Comparison of ENCODE assay signal across 16 cellular contexts in the genomic region with DNA sequence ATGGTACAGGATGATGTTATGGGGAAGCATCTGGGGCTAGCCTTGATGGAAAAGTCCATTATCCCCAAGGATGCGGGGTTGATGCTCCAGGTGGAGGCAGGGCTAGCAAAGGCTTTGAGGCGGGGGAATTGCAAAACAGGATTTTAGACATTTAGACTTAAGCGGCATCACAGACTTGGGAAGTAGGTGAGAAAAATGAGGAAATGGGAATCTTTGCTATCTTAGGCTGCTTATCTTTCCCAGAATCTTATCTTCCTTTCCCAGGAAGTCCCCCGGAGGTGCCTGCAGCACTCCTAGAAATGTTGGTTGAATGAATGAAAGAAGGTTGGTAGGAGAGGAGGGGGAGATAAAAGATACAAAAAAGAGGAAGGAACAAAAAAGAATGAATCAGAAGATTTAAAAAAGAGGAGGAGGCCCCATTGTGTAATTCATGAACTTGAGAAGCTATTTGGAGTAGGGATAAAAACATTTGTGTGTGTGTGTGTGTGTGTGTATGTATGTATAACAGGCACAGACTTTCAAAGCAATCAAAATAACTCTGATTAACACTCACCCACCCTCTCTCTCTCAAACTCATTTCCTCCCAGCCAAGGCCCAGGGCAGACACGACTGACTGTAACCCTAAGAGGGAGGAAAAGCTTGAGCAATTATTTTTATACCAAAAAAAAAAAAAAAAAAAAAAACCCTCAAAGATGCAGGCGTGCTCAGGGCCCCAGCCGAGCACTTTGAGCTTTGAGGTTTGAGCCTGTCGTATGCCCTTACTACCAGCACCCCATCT.
DNase-seq lines count a peak whose midpoint lies in the region; ATAC-seq and TF ChIP-seq lines count a peak whose summit lies in the region.
"Had no signal": no experiment of that assay in that cellular context is flagged by ENCODE, and none has a peak within 500 bp of the region (broad histone marks: within the 10 kb centered on the region; RNA-seq: fewer than 3 reads in every experiment).

No MANE protein-coding gene starts in this region.

- H3K27ac Mint-ChIP-seq in type B pancreatic cell: peak overlapping the region; percentile 28

- TF ChIP-seq CTCF in type B pancreatic cell (conservative IDR thresholded peaks at IDR 0.05): no peak

- no peaks in the 10 kb centered on the region for H3K9me3 Mint-ChIP-seq in type B pancreatic cell

- no peak for ATAC-seq in GM19035 (IDR thresholded peaks at IDR 0.05; ENCODE audit: unreplicated experiment)
- ATAC-seq: left ventricle myocardium superior had no signal

- peak; percentile 27 for DNase-seq in HCEC 1CT
- DNase-seq in fibroblast of the conjunctiva (ENCODE audit: low read depth): peak; percentile 18
- no peak for DNase-seq in type B pancreatic cell (ENCODE audit: extremely low spot score, unreplicated experiment)
- DNase-seq in stimulated activated naive CD4-positive, alpha-beta T cell treated with Interleukin-2 at 50 U/mL for 16 hours (lab: John Stamatoyannopoulos, UW): no peak
- DNase-seq in NCI-H2196 (lab: John Stamatoyannopoulos, UW; ENCODE audit: unreplicated experiment): no peak
- DNase-seq: activated CD4-positive, alpha-beta T cell treated with anti-CD3 and anti-CD28 coated beads for 1 hour; activated gamma-delta T cell treated with Interleukin-2 at 50 U/mL for 16 hours; DMS 273 treated with DMSO at 0.1 percent for 48 hours; H7; Karpas-422; left ventricle myocardium superior; NCI-H345; occipital lobe; sigmoid colon had no signal

- peaks cover 3% of the 10 kb centered on the region for H3K27me3 Mint-ChIP-seq in type B pancreatic cell

- H3K36me3 Mint-ChIP-seq in type B pancreatic cell: no peaks in the 10 kb centered on the region

- H3K4me3 Mint-ChIP-seq in type B pancreatic cell: no peak overlapping the region

- H3K4me1 Mint-ChIP-seq in type B pancreatic cell (ENCODE audit: unreplicated experiment): peaks cover 54% of the 10 kb centered on the region

TF ChIP-seq in PFSK-1, 5 proteins besides CTCF, POLR2A, EP300 and RAD21:
- TF ChIP-seq, protein P1, sequence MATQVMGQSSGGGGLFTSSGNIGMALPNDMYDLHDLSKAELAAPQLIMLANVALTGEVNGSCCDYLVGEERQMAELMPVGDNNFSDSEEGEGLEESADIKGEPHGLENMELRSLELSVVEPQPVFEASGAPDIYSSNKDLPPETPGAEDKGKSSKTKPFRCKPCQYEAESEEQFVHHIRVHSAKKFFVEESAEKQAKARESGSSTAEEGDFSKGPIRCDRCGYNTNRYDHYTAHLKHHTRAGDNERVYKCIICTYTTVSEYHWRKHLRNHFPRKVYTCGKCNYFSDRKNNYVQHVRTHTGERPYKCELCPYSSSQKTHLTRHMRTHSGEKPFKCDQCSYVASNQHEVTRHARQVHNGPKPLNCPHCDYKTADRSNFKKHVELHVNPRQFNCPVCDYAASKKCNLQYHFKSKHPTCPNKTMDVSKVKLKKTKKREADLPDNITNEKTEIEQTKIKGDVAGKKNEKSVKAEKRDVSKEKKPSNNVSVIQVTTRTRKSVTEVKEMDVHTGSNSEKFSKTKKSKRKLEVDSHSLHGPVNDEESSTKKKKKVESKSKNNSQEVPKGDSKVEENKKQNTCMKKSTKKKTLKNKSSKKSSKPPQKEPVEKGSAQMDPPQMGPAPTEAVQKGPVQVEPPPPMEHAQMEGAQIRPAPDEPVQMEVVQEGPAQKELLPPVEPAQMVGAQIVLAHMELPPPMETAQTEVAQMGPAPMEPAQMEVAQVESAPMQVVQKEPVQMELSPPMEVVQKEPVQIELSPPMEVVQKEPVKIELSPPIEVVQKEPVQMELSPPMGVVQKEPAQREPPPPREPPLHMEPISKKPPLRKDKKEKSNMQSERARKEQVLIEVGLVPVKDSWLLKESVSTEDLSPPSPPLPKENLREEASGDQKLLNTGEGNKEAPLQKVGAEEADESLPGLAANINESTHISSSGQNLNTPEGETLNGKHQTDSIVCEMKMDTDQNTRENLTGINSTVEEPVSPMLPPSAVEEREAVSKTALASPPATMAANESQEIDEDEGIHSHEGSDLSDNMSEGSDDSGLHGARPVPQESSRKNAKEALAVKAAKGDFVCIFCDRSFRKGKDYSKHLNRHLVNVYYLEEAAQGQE (IDR thresholded peaks at IDR 0.05; ENCODE audit: insufficient read depth in 1 of 2, low read depth in 2 of 2, low read length in 2 of 2): peak in 1 of 2 experiments; percentile 62; a peak in 1 of 4 replicates
- TF ChIP-seq SIN3A (IDR thresholded peaks at IDR 0.05; ENCODE audit: borderline replicate concordance, insufficient read depth, low read length) (0 out of 2 replicates have a peak, but pooled peaks have one; percentile 34), POLR2AphosphoS5 (IDR thresholded peaks at IDR 0.05; ENCODE audit: low read depth, low read length) (no peak)

Comparison
In these comparisons a context has a peak if more than half of its experiments do, and no peak if none do; other contexts are left out.
1. DNase-seq: peak in HCEC 1CT (single experiment) and fibroblast of the conjunctiva (single experiment); none in type B pancreatic cell (single experiment), stimulated activated naive CD4-positive, alpha-beta T cell treated with Interleukin-2 at 50 U/mL for 16 hours (single experiment) and NCI-H2196 (single experiment).